8 cellular contexts compared by ENCODE assay signal in the genomic region with DNA sequence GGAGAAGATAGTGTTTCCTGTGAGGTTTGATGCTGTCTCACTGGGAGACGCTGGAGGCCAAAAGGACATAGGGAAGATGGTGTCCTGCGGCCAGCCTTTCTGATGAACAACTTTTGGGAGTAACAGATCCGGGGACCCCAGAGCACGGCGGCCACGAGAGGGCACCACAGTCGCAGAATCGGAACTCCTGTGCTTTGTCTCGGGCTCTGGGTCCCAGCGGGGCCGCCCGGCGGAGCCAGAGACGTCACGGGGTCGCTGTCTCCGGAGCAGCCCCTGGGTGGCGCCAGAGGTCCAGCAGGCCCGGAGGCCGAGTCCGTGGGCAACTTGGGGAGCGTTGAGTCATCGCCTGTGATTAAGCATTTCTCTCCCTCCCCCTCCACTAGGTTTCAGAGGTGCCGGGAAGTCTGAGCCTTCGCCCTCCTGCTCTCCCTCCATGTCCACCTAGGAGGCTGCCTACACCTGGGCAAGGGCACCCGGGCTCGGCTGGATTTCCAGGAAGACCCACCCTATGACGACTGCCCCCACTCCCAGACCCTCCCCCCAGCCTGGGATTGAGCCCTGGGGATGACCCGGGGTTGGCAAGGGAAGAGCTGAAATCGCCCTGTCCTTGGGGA. TPM values are rescaled to one million over a fixed set of nuclear protein-coding genes. Genes with fewer than 3 reads are reported as not detected.
DNase-seq lines count a peak whose midpoint lies in the region; ATAC-seq and TF ChIP-seq lines count a peak whose summit lies in the region.

No MANE protein-coding gene starts in this region.

- H3K27me3 ChIP-seq in AG04450 (ENCODE audit: control insufficient read depth, insufficient read depth, low read length) (peaks cover 2% of the 10 kb centered on the region), spleen (replicated peaks in 1 of 7) (peaks cover 0 to 6% (median 0%) of the 10 kb centered on the region in 7 donors)

- CTCF ChIA-PET in AG04450 (lab: Charles Lee), result interaction anchor here (0.6 to 2.5 kb wide), 18 partner anchors 8 to 319 kb away, joined by 3 to 29 read pairs (median 4); a partner anchor contains a TSS

- WGBS in spleen, 5 donors, result 1 to 3% (median 1%) methylated on average over 19 to 30 of the region's 30 CpGs

- POLR2A ChIA-PET in AG04450 (lab: Yijun Ruan, JAX), result interaction anchor here (0.7 kb wide), 1 partner anchor 149 kb away, joined by 5 read pairs; no protein-coding TSS in a partner anchor

- DNase-seq in AG04450 (ENCODE audit: low read depth, low spot score) (peak; percentile 84), NCI-H2227 (lab: John Stamatoyannopoulos, UW; ENCODE audit: unreplicated experiment) (peak; percentile 91), cardiac fibroblast (ENCODE audit: low read depth in 2 of 2) (peak; percentile 97), inferior parietal cortex (ENCODE audit: extremely low spot score) (peak; percentile 94), spleen (peak; percentile 100)

- TF ChIP-seq CTCF in AG04450 (IDR thresholded peaks at IDR 0.05; ENCODE audit: low read depth, low read length), result peak; percentile 98
- peak; percentile 91 for TF ChIP-seq CTCF in WI38 (IDR thresholded peaks at IDR 0.05; ENCODE audit: low read depth, low read length)
- peak; percentile 99 for TF ChIP-seq CTCF in cardiac fibroblast (IDR thresholded peaks at IDR 0.05; ENCODE audit: low read depth, low read length)
- TF ChIP-seq CTCF in spleen (IDR thresholded peaks at IDR 0.05 in 8 of 11, conservative IDR thresholded peaks at IDR 0.05 in 3 of 11), result peak; percentile 99 to 100 (median 100)

- H3K4me3 ChIP-seq in AG04450 (ENCODE audit: low read depth, low read length) (peak overlapping the region; percentile 36), WI38 (ENCODE audit: low read depth, low read length) (peak overlapping the region; percentile 24; the same call in 1 of the 2 replicates), cardiac fibroblast (replicated peaks in 1 of 2; ENCODE audit: low read depth in 2 of 2, low read length in 2 of 2) (peak overlapping the region; percentile 26 to 27), spleen (peak overlapping the region in 3 of 8 donors; percentile 14 to 54 (median 19))

- H3K4me1 ChIP-seq in spleen, result peaks cover 22 to 55% (median 37%) of the 10 kb centered on the region in 6 donors

- H3K9me3 ChIP-seq in AG04450 (ENCODE audit: control insufficient read depth, insufficient read depth, low read length) (no peaks in the 10 kb centered on the region; the same call in 1 of the 2 replicates), spleen (no peaks in the 10 kb centered on the region)

- intact Hi-C loops in spleen (cut with DNase I; ENCODE audit: low total_unique reads), result loop anchor here (5.0 to 10.0 kb wide), 2 partner anchors 165 to 192 kb away; a partner anchor contains a TSS

- peak; percentile 61 for ATAC-seq in GM18873 (IDR thresholded peaks at IDR 0.05; ENCODE audit: low FRiP score, unreplicated experiment)
- ATAC-seq in HG03139 (IDR thresholded peaks at IDR 0.05; ENCODE audit: unreplicated experiment), result peak; percentile 81

- H3K27ac ChIP-seq in AG04450 (ENCODE audit: low read depth, low read length) (peak overlapping the region; percentile 39), spleen (peak overlapping the region; percentile 48 to 87 (median 76))

- no peak for TF ChIP-seq POLR2A in spleen (IDR thresholded peaks at IDR 0.05)

- H3K36me3 ChIP-seq in spleen, result no peaks in the 10 kb centered on the region

RNA-seq across cellular contexts. Expression of a gene that starts 3.2 kb away (rescaled TPM):
- polyA plus RNA-seq in AG04450 (2011; rRNA removed), result 0.36 and 0.37 TPM in 2 replicates
- not detected in 2 replicates for polyA minus RNA-seq in AG04450 (2011; rRNA and poly(A)+ RNA removed)
- not detected for total RNA-seq in spleen
- polyA plus RNA-seq in spleen, result under 1 TPM; 0.42 to 0.99 (median 0.52) TPM

RNA-seq across cellular contexts. Expression of a gene that starts 25.8 kb away (rescaled TPM):
- polyA plus RNA-seq in AG04450 (2011; rRNA removed) (0.12 and 0.17 TPM in 2 replicates), spleen (1 to 10 TPM; 1.3 to 3.8 (median 2.7) TPM)
- polyA minus RNA-seq in AG04450 (2011; rRNA and poly(A)+ RNA removed), result 0.43 TPM in 1 of 2 replicates, not detected in the other
- 1 to 10 TPM in 6 of 7 donors, under 1 TPM in 1; 0.97 to 3.5 (median 2.1) TPM for total RNA-seq in spleen

RNA-seq across cellular contexts. Expression of a gene that starts 25.8 kb away (rescaled TPM):
- polyA plus RNA-seq in AG04450 (2011; rRNA removed), result 5.1 and 6.7 TPM in 2 replicates
- 7.0 and 13.7 TPM in 2 replicates for polyA minus RNA-seq in AG04450 (2011; rRNA and poly(A)+ RNA removed)
- total RNA-seq in spleen, result 10 to 100 TPM; 26.2 to 40.1 (median 28.8) TPM
- 10 to 100 TPM; 13.0 to 27.2 (median 24.5) TPM for polyA plus RNA-seq in spleen

RNA-seq across cellular contexts. Expression of a gene that starts 58.1 kb away (rescaled TPM):
- 2.8 and 3.4 TPM in 2 replicates for polyA plus RNA-seq in AG04450 (2011; rRNA removed)
- polyA minus RNA-seq in AG04450 (2011; rRNA and poly(A)+ RNA removed), result 1.3 and 1.4 TPM in 2 replicates
- total RNA-seq in spleen, result 1 to 10 TPM in 2 of 7 donors, under 1 TPM in 4, not detected in 1; 0.19 to 3.0 (median 0.79) TPM
- under 1 TPM; 0.20 to 0.54 (median 0.41) TPM for polyA plus RNA-seq in spleen
